In genomic region chr16:4726616-4727015, GRCh38 we compare ENCODE assay signal across 25 cellular contexts. TPM values are rescaled to one million over a fixed set of nuclear protein-coding genes. Genes with fewer than 3 reads are reported as not detected.
"Had no signal": no experiment of that assay in that cellular context is flagged by ENCODE, and none has a peak within 500 bp of the region (broad histone marks: within the 10 kb centered on the region; RNA-seq: fewer than 3 reads in every experiment).

No MANE protein-coding gene starts in this region.

- DNase-seq: hippocampal formation; left colon; left lung; lower lobe of right lung; mammary epithelial cell; mesenchymal stem cell; naive B cell; natural killer cell; nucleus accumbens; ovary; sigmoid colon; small intestine; spleen; stimulated activated CD4-positive, alpha-beta T cell treated with anti-CD3 and anti-CD28 coated beads, Interleukin-4, amount 100 ng/mL, for 24 hours; stimulated activated naive CD4-positive, alpha-beta T cell; substantia nigra; transverse colon had no signal

- H3K4me3 Mint-ChIP-seq: mesothelial cell of epicardium; natural killer cell; stimulated activated effector memory CD8-positive, alpha-beta T cell treated with anti-CD3 and anti-CD28 coated beads, Interleukin-12 subunit alpha, Interleukin-12 subunit beta, amount 100 ng/mL, for 72 hours; stimulated activated naive CD8-positive, alpha-beta T cell treated with anti-CD3 and anti-CD28 coated beads, Interleukin-15, Interleukin-2, amounts not matched to agents 100 ng/mL and 50 ng/mL, for 24 hours had no signal

- H3K9me3 ChIP-seq: left lung, lower lobe of right lung, ovary, right atrium auricular region, sigmoid colon, spleen, transverse colon, upper lobe of left lung, vagina had no signal

- H3K27me3 ChIP-seq: left lung, ovary, right atrium auricular region, sigmoid colon, spleen, transverse colon, upper lobe of left lung, vagina had no signal

- H3K36me3 ChIP-seq: ovary had no signal

- H3K27me3 Mint-ChIP-seq: naive B cell; progenitor cell of endocrine pancreas; stimulated activated naive CD8-positive, alpha-beta T cell treated with anti-CD3 and anti-CD28 coated beads, Interleukin-15, Interleukin-2, amounts not matched to agents 100 ng/mL and 50 ng/mL, for 24 hours had no signal

- H3K4me3 ChIP-seq: left lung, lower lobe of right lung, ovary, right atrium auricular region, sigmoid colon, spleen, transverse colon, upper lobe of left lung, vagina had no signal

- H3K36me3 Mint-ChIP-seq: natural killer cell had no signal

- H3K4me1 Mint-ChIP-seq: mesothelial cell of epicardium; naive B cell; stimulated activated effector memory CD8-positive, alpha-beta T cell treated with anti-CD3 and anti-CD28 coated beads, Interleukin-12 subunit alpha, Interleukin-12 subunit beta, amount 100 ng/mL, for 72 hours had no signal

- H3K4me1 ChIP-seq: left lung, lower lobe of right lung, right atrium auricular region, sigmoid colon, spleen, transverse colon, upper lobe of left lung, vagina had no signal

- H3K27ac Mint-ChIP-seq: mesothelial cell of epicardium, naive B cell, natural killer cell, progenitor cell of endocrine pancreas had no signal

- H3K9me3 Mint-ChIP-seq: mesothelial cell of epicardium; naive B cell; natural killer cell; stimulated activated effector memory CD8-positive, alpha-beta T cell treated with anti-CD3 and anti-CD28 coated beads, Interleukin-12 subunit alpha, Interleukin-12 subunit beta, amount 100 ng/mL, for 72 hours; stimulated activated naive CD8-positive, alpha-beta T cell treated with anti-CD3 and anti-CD28 coated beads, Interleukin-15, Interleukin-2, amounts not matched to agents 100 ng/mL and 50 ng/mL, for 24 hours had no signal

- H3K27ac ChIP-seq: left lung, lower lobe of right lung, ovary, right atrium auricular region, sigmoid colon, spleen, transverse colon, upper lobe of left lung, vagina had no signal

- ATAC-seq: left colon; left lung; lower lobe of right lung; natural killer cell; stimulated activated effector memory CD8-positive, alpha-beta T cell treated with anti-CD3 and anti-CD28 coated beads, Interleukin-12 subunit alpha, Interleukin-12 subunit beta, amount 100 ng/mL, for 72 hours had no signal

RNA-seq across cellular contexts. Expression of gene DNAAF8, which starts 7.7 kb away (rescaled TPM):
- total RNA-seq: mononuclear cell, vagina had no signal
